In genomic region chr10:98270026-98270740, GRCh38 we compare ENCODE assay signal across 12 cellular contexts. TPM values are rescaled to one million over a fixed set of nuclear protein-coding genes. Genes with fewer than 3 reads are reported as not detected.
A peak's percentile ranks its signal among the peaks of the same experiment; 100 is the strongest.
DNase-seq lines count a peak whose midpoint lies in the region; TF ChIP-seq lines count a peak whose summit lies in the region.
"Had no signal": no experiment of that assay in that cellular context is flagged by ENCODE, and none has a peak within 500 bp of the region (broad histone marks: within the 10 kb centered on the region; RNA-seq: fewer than 3 reads in every experiment).

No MANE protein-coding gene starts in this region.

- peak overlapping the region; percentile 74 for H3K4me3 Mint-ChIP-seq in neural crest cell
- H3K4me3 Mint-ChIP-seq: activated naive CD4-positive, alpha-beta T cell treated with anti-CD3 and anti-CD28 coated beads, Interleukin-2, amount 10 ng/mL, durations not matched to agents 7 days and 5 days; GM23338 had no signal

- no peaks in the 10 kb centered on the region for H3K27me3 ChIP-seq in cardiac muscle cell
- H3K27me3 ChIP-seq in uterus, result no peaks in the 10 kb centered on the region
- H3K27me3 ChIP-seq in A673 (replicated peaks; ENCODE audit: insufficient read depth, low read depth, low read length, poor library complexity), result peaks cover 3% of the 10 kb centered on the region

- peaks cover 3% of the 10 kb centered on the region for H3K9me3 Mint-ChIP-seq in neural crest cell
- H3K9me3 Mint-ChIP-seq: activated naive CD4-positive, alpha-beta T cell treated with anti-CD3 and anti-CD28 coated beads, Interleukin-2, amount 10 ng/mL, durations not matched to agents 7 days and 5 days; GM23338 had no signal

- CTCF ChIA-PET in A673 (lab: Charles Lee), result no interaction called here

- intact Hi-C loops in cardiac septum (cut with DNase I) (no loop called here), uterus (cut with DNase I; ENCODE audit: low total_unique reads) (no loop called here), A673 (cut with micrococcal nuclease; ENCODE audit: unreplicated experiment) (no loop called here)

- no peak overlapping the region for H3K4me3 ChIP-seq in cardiac muscle cell
- H3K4me3 ChIP-seq in uterus, result no peak overlapping the region
- no peak overlapping the region for H3K4me3 ChIP-seq in A673 (ENCODE audit: low read depth, low read length, poor library complexity, severe bottlenecking)
- H3K4me3 ChIP-seq: GM23338 had no signal

- H3K4me1 ChIP-seq in cardiac muscle cell (ENCODE audit: low read depth), result peaks cover 25% of the 10 kb centered on the region
- H3K4me1 ChIP-seq in uterus, result peaks cover 0 to 26% of the 10 kb centered on the region in 2 donors
- no peaks in the 10 kb centered on the region for H3K4me1 ChIP-seq in A673 (ENCODE audit: insufficient read depth, low read length, poor library complexity, severe bottlenecking)

- no peak overlapping the region for H3K27ac Mint-ChIP-seq in neural crest cell (ENCODE audit: unreplicated experiment)
- H3K27ac Mint-ChIP-seq: activated naive CD4-positive, alpha-beta T cell treated with anti-CD3 and anti-CD28 coated beads, Interleukin-2, amount 10 ng/mL, durations not matched to agents 7 days and 5 days; GM23338 had no signal

- H3K4me1 Mint-ChIP-seq in neural crest cell, result peaks cover 42% of the 10 kb centered on the region

- BruUV-seq in A673 (replicated peaks; lab: Mats Ljungman, UMichigan), result no TSS peak

- no peaks in the 10 kb centered on the region for H3K36me3 Mint-ChIP-seq in neural crest cell (ENCODE audit: low read depth)
- H3K36me3 Mint-ChIP-seq: activated naive CD4-positive, alpha-beta T cell treated with anti-CD3 and anti-CD28 coated beads, Interleukin-2, amount 10 ng/mL, durations not matched to agents 7 days and 5 days had no signal

- DNase-seq in cardiac muscle cell (ENCODE audit: low read depth in 1 of 2, low spot score in 1 of 2) (no peak), cardiac septum (ENCODE audit: low spot score) (no peak), dermis blood vessel endothelial cell (peak; percentile 18), neural crest cell (ENCODE audit: low read depth, low spot score) (no peak), uterus (no peak), A673 (ENCODE audit: low spot score) (no peak), substantia nigra (lab: John Stamatoyannopoulos, UW) (no peak)
- DNase-seq in stimulated activated CD4-positive, alpha-beta T cell treated with anti-CD3 and anti-CD28 coated beads, Interleukin-15, amount 100 ng/mL, for 24 hours, result no peak
- DNase-seq: activated naive CD4-positive, alpha-beta T cell treated with anti-CD3 and anti-CD28 coated beads, Interleukin-2, amount 10 ng/mL, durations not matched to agents 7 days and 5 days had no signal

- TF ChIP-seq CTCF in cardiac muscle cell (IDR thresholded peaks at IDR 0.05; ENCODE audit: low read depth, low read length) (no peak), neural crest cell (conservative IDR thresholded peaks at IDR 0.05) (no peak), uterus (IDR thresholded peaks at IDR 0.05) (no peak), A673 (conservative IDR thresholded peaks at IDR 0.05; ENCODE audit: low read depth, low read length) (no peak)

- H3K27ac ChIP-seq in cardiac muscle cell (peak overlapping the region; percentile 57), uterus (peak overlapping the region; percentile 94 to 96), A673 (ENCODE audit: low read depth, low read length, poor library complexity, severe bottlenecking) (no peak overlapping the region), substantia nigra (ENCODE audit: low read depth, low read length, poor library complexity, severe bottlenecking) (no peak overlapping the region)
- H3K27ac ChIP-seq: KMS-11 had no signal

- H3K36me3 ChIP-seq in cardiac muscle cell, result no peaks in the 10 kb centered on the region
- no peaks in the 10 kb centered on the region for H3K36me3 ChIP-seq in uterus
- no peaks in the 10 kb centered on the region for H3K36me3 ChIP-seq in A673 (ENCODE audit: insufficient read depth, low read length, poor library complexity, severe bottlenecking)

- H3K27me3 Mint-ChIP-seq in neural crest cell (ENCODE audit: low read depth), result peaks cover 8% of the 10 kb centered on the region

- H3K9me3 ChIP-seq in cardiac muscle cell (ENCODE audit: low read depth) (no peaks in the 10 kb centered on the region), uterus (no peaks in the 10 kb centered on the region), A673 (ENCODE audit: low read depth, low read length, poor library complexity, severe bottlenecking) (no peaks in the 10 kb centered on the region)

- POLR2A ChIA-PET in A673 (lab: Charles Lee; ENCODE audit: low non-redundant PET), result no interaction called here

- no peak for TF ChIP-seq POLR2A in uterus (IDR thresholded peaks at IDR 0.05)

RNA-seq across cellular contexts. Expression of gene LOXL4, which starts 2.2 kb away (rescaled TPM):
- 2.2 and 10.9 TPM in 2 replicates for total RNA-seq in cardiac muscle cell
- 3.1 and 9.1 TPM in 2 replicates for polyA plus RNA-seq in cardiac muscle cell
- total RNA-seq in cardiac septum, result 17.9 TPM
- total RNA-seq in dermis blood vessel endothelial cell, result 0.68 and 0.88 TPM in 2 replicates
- total RNA-seq in neural crest cell, result 1.5 and 1.7 TPM in 2 replicates
- 10 to 100 TPM in 3 of 4 donors, 1 to 10 TPM in 1; 8.1 to 16.9 (median 15.1) TPM for total RNA-seq in uterus
- 0.11 TPM in 1 of 2 replicates, not detected in the other for total RNA-seq in A673 (2021)
- polyA plus RNA-seq: neural cell had no signal

Comparison
In these comparisons a context has a peak if more than half of its experiments do, and no peak if none do; other contexts are left out.
1. H3K27ac ChIP-seq: peak in cardiac muscle cell (single experiment) and uterus (2 of 2); none in A673 (single experiment) and substantia nigra (single experiment).